ENCODE assay signal across 31 cellular contexts in the genomic region with DNA sequence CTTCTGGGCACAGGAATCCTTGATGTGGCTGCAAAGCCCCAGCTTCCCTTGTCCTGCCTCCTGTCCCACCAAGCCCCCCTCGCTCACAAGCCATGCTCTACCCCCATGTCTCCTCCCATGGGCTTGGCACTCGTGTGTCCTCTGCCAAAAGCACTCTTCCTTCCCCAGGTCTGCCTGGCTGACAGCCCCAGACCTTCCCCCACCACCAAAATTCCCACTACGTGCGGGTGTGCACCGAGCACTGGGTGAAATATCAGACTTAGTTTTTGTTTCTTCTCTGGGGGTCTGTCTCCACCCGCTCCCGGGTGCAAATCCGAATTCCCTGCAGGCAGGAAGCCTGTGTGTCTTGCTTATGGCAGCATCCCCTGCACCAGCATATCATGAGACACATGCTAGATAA. TPM values are rescaled to one million over a fixed set of nuclear protein-coding genes. Genes with fewer than 3 reads are reported as not detected.
"Had no signal": no experiment of that assay in that cellular context is flagged by ENCODE, and none has a peak within 500 bp of the region (broad histone marks: within the 10 kb centered on the region; RNA-seq: fewer than 3 reads in every experiment).

No MANE protein-coding gene starts in this region.

- H3K27me3 ChIP-seq: right atrium auricular region had no signal

- DNase-seq: cortex of kidney; effector CD4-positive, alpha-beta T cell; endodermal cell; foreskin fibroblast; gastrocnemius medialis; left cardiac atrium; left lung; natural killer cell; stimulated activated CD4-positive, alpha-beta T cell treated with anti-CD3 and anti-CD28 coated beads, Interleukin-2, amount 100 ng/mL, for 48 hours; stimulated activated naive B cell treated with anti-CD40 and anti-IgM and Interleukin-4, amounts not matched to agents 10 μg/mL and 1 μg/mL and 100 μg/mL, for 72 hours; stimulated activated naive CD8-positive, alpha-beta T cell treated with anti-CD3 and anti-CD28 coated beads, Interleukin-15, amount 100 ng/mL, for 72 hours had no signal

- H3K9me3 ChIP-seq: breast epithelium, gastrocnemius medialis, left lung, neutrophil, pancreas, right atrium auricular region, sigmoid colon, thoracic aorta, tibial nerve had no signal

- H3K4me1 ChIP-seq: breast epithelium, gastrocnemius medialis, left lung, pancreas had no signal

- H3K36me3 ChIP-seq: breast epithelium, gastrocnemius medialis, left lung, neutrophil, pancreas, right atrium auricular region, sigmoid colon, thoracic aorta, tibial nerve had no signal

- H3K27ac ChIP-seq: breast epithelium, epithelial cell of prostate, gastrocnemius medialis, hepatocyte, left lung, neutrophil, pancreas, right atrium auricular region, sigmoid colon, thoracic aorta, tibial nerve had no signal

- H3K4me3 ChIP-seq: breast epithelium, gastrocnemius medialis, hepatocyte, left lung, lung, pancreas, right atrium auricular region, sigmoid colon, thoracic aorta, tibial nerve had no signal

- ATAC-seq: esophagus mucosa; gastrocnemius medialis; left cardiac atrium; left lung; natural killer cell; pancreas; stimulated activated naive B cell treated with anti-CD40 and anti-IgM and Interleukin-4, amounts not matched to agents 10 μg/mL and 1 μg/mL and 100 μg/mL, for 72 hours; stimulated activated naive CD8-positive, alpha-beta T cell treated with anti-CD3 and anti-CD28 coated beads, Interleukin-15, amount 100 ng/mL, for 72 hours had no signal

- FAIRE-seq: pancreas had no signal

RNA-seq across cellular contexts. Expression of a gene that starts 5.9 kb away (rescaled TPM):
- total RNA-seq: breast epithelium, cardiac septum, dermis microvascular lymphatic vessel endothelial cell, esophagus mucosa, gastrocnemius medialis, glomerular endothelial cell, kidney epithelial cell, left cardiac atrium, left lung, lung, mononuclear cell, natural killer cell, omental fat pad, pancreas, progenitor cell of endocrine pancreas, right atrium auricular region, skeletal muscle tissue, thoracic aorta, tibial nerve, ureter had no signal
- polyA plus RNA-seq: lung, sigmoid colon had no signal
